In genomic region chr3:40310690-40311089, GRCh38 we compare ENCODE assay signal across 8 cellular contexts. TPM values are rescaled to one million over a fixed set of nuclear protein-coding genes. Genes with fewer than 3 reads are reported as not detected.
A peak's percentile ranks its signal among the peaks of the same experiment; 100 is the strongest.
DNase-seq lines count a peak whose midpoint lies in the region; ATAC-seq lines count a peak whose summit lies in the region.

No MANE protein-coding gene starts in this region.

- no peaks in the 10 kb centered on the region for H3K9me3 ChIP-seq in subcutaneous abdominal adipose tissue (ENCODE audit: control insufficient read depth in 5 of 5, low read length in 5 of 5)

- peaks cover 0 to 33% (median 28%) of the 10 kb centered on the region in 5 donors for H3K4me1 ChIP-seq in subcutaneous abdominal adipose tissue (ENCODE audit: control insufficient read depth in 5 of 5, insufficient read depth in 5 of 5, low read length in 5 of 5)

- peak overlapping the region; percentile 82 to 97 (median 86) for H3K9ac ChIP-seq in subcutaneous abdominal adipose tissue (ENCODE audit: low read length in 5 of 5)

- H3K4me3 Mint-ChIP-seq in activated T-cell treated with anti-CD3 and anti-CD28 coated beads, Interleukin-2, amount 50 U/mL, for 4 hours, result peak overlapping the region; percentile 100
- H3K4me3 Mint-ChIP-seq in activated naive CD8-positive, alpha-beta T cell treated with anti-CD3 and anti-CD28 coated beads, Interleukin-2, amount 10 ng/mL, durations not matched to agents 7 days and 5 days, result peak overlapping the region; percentile 100

- H3K4me3 ChIP-seq in subcutaneous abdominal adipose tissue (ENCODE audit: low read depth in 1 of 5, low read length in 5 of 5), result peak overlapping the region; percentile 87 to 93 (median 90)

- ATAC-seq in activated T-cell treated with anti-CD3 and anti-CD28 coated beads, Interleukin-2, amount 50 U/mL, for 4 hours, result no peak
- ATAC-seq in activated naive CD8-positive, alpha-beta T cell treated with anti-CD3 and anti-CD28 coated beads, Interleukin-2, amount 10 ng/mL, durations not matched to agents 7 days and 5 days (ENCODE audit: low read depth), result no peak
- ATAC-seq in HG03039 (IDR thresholded peaks at IDR 0.05; ENCODE audit: unreplicated experiment), result no peak
- ATAC-seq in GM21367 (IDR thresholded peaks at IDR 0.05; ENCODE audit: unreplicated experiment), result no peak
- ATAC-seq in HG03460 (IDR thresholded peaks at IDR 0.05; ENCODE audit: unreplicated experiment), result no peak

- H3K27ac ChIP-seq in subcutaneous abdominal adipose tissue (ENCODE audit: low read depth, low read length), result peak overlapping the region; percentile 93

- H3K4me1 Mint-ChIP-seq in activated T-cell treated with anti-CD3 and anti-CD28 coated beads, Interleukin-2, amount 50 U/mL, for 4 hours (ENCODE audit: low read depth), result peaks cover 26% of the 10 kb centered on the region
- peaks cover 20% of the 10 kb centered on the region for H3K4me1 Mint-ChIP-seq in activated naive CD8-positive, alpha-beta T cell treated with anti-CD3 and anti-CD28 coated beads, Interleukin-2, amount 10 ng/mL, durations not matched to agents 7 days and 5 days

- H3K27ac Mint-ChIP-seq in activated naive CD8-positive, alpha-beta T cell treated with anti-CD3 and anti-CD28 coated beads, Interleukin-2, amount 10 ng/mL, durations not matched to agents 7 days and 5 days, result peak overlapping the region; percentile 94

- H3K27me3 Mint-ChIP-seq in activated T-cell treated with anti-CD3 and anti-CD28 coated beads, Interleukin-2, amount 50 U/mL, for 4 hours (ENCODE audit: low read depth), result no peaks in the 10 kb centered on the region
- H3K27me3 Mint-ChIP-seq in activated naive CD8-positive, alpha-beta T cell treated with anti-CD3 and anti-CD28 coated beads, Interleukin-2, amount 10 ng/mL, durations not matched to agents 7 days and 5 days, result no peaks in the 10 kb centered on the region

- peaks cover 12 to 31% (median 23%) of the 10 kb centered on the region in 5 donors for H3K36me3 ChIP-seq in subcutaneous abdominal adipose tissue (ENCODE audit: control insufficient read depth in 5 of 5, insufficient read depth in 5 of 5, low read length in 5 of 5)

- no peaks in the 10 kb centered on the region for H3K9me3 Mint-ChIP-seq in activated T-cell treated with anti-CD3 and anti-CD28 coated beads, Interleukin-2, amount 50 U/mL, for 4 hours
- H3K9me3 Mint-ChIP-seq in activated naive CD8-positive, alpha-beta T cell treated with anti-CD3 and anti-CD28 coated beads, Interleukin-2, amount 10 ng/mL, durations not matched to agents 7 days and 5 days, result no peaks in the 10 kb centered on the region

- DNase-seq in activated T-cell treated with anti-CD3 and anti-CD28 coated beads, Interleukin-2, amount 50 U/mL, for 4 hours, result no peak
- DNase-seq in activated T-cell treated with anti-CD3 and anti-CD28 coated beads for 4 hours (no peak), inferior parietal cortex (ENCODE audit: extremely low spot score) (peak; percentile 39)
- DNase-seq in activated naive CD8-positive, alpha-beta T cell treated with anti-CD3 and anti-CD28 coated beads, Interleukin-2, amount 10 ng/mL, durations not matched to agents 7 days and 5 days, result no peak

- POLR2A ChIA-PET in activated naive CD8-positive, alpha-beta T cell treated with anti-CD3 and anti-CD28 coated beads, Interleukin-2, amount 10 ng/mL, durations not matched to agents 7 days and 5 days (lab: Charles Lee), result interaction anchor here (0.7 kb wide), 2 partner anchors 106 to 1140 kb away, joined by 3 read pairs; no protein-coding TSS in a partner anchor

- H3K27me3 ChIP-seq in subcutaneous abdominal adipose tissue (ENCODE audit: control insufficient read depth in 5 of 5, insufficient read depth in 4 of 5, low read length in 5 of 5), result no peaks in the 10 kb centered on the region

- H3K36me3 Mint-ChIP-seq in activated T-cell treated with anti-CD3 and anti-CD28 coated beads, Interleukin-2, amount 50 U/mL, for 4 hours (ENCODE audit: insufficient read depth), result peaks cover 31% of the 10 kb centered on the region
- peaks cover 13% of the 10 kb centered on the region for H3K36me3 Mint-ChIP-seq in activated naive CD8-positive, alpha-beta T cell treated with anti-CD3 and anti-CD28 coated beads, Interleukin-2, amount 10 ng/mL, durations not matched to agents 7 days and 5 days

RNA-seq across cellular contexts. Expression of gene EIF1B, which starts 1.2 kb away (rescaled TPM):
- total RNA-seq in activated T-cell treated with anti-CD3 and anti-CD28 coated beads, Interleukin-2, amount 50 U/mL, for 4 hours, result 10 to 100 TPM; 83.4 to 87.0 (median 83.5) TPM
- 10 to 100 TPM; 35.1 to 38.3 TPM for total RNA-seq in activated naive CD8-positive, alpha-beta T cell treated with anti-CD3 and anti-CD28 coated beads, Interleukin-2, amount 10 ng/mL, durations not matched to agents 7 days and 5 days
